ENCODE assay signal across 26 cellular contexts in genomic region chr6:75114795-75115194, GRCh38.
A peak's percentile ranks its signal among the peaks of the same experiment; 100 is the strongest.
DNase-seq lines count a peak whose midpoint lies in the region; FAIRE-seq and TF ChIP-seq lines count a peak whose summit lies in the region.
"Had no signal": no experiment of that assay in that cellular context is flagged by ENCODE, and none has a peak within 500 bp of the region (broad histone marks: within the 10 kb centered on the region; RNA-seq: fewer than 3 reads in every experiment).

No MANE protein-coding gene starts in this region.

- no peak overlapping the region for H2AFZ ChIP-seq in fibroblast of lung (ENCODE audit: low read length)

- H3K9ac ChIP-seq in fibroblast of lung (ENCODE audit: insufficient read depth, low read length) = no peak overlapping the region

- intact Hi-C loops in transverse colon (cut with DNase I; ENCODE audit: low total_unique reads) (no loop called here), A673 (cut with micrococcal nuclease; ENCODE audit: unreplicated experiment) (no loop called here)

- H3K27ac ChIP-seq in fibroblast of lung (ENCODE audit: insufficient read depth, low read length) (peak overlapping the region; percentile 7), transverse colon (peak overlapping the region; percentile 25 to 53 (median 29)), A673 (ENCODE audit: low read depth, low read length, poor library complexity, severe bottlenecking) (no peak overlapping the region)
- H3K27ac ChIP-seq: gastrocnemius medialis had no signal

- H3K4me2 ChIP-seq in fibroblast of lung (ENCODE audit: extremely low read depth, insufficient read depth, low read length) = no peak overlapping the region

- BruUV-seq in A673 (replicated peaks; lab: Mats Ljungman, UMichigan) = no TSS peak

- DNase-seq in RCC 7860 (ENCODE audit: low spot score) = no peak
- no peak for DNase-seq in fibroblast of lung (ENCODE audit: low read depth in 2 of 2)
- DNase-seq in transverse colon = no peak
- no peak for DNase-seq in DMS79 (lab: John Stamatoyannopoulos, UW)
- DNase-seq in HAP-1 (ENCODE audit: low spot score in 2 of 2) = no peak
- DNase-seq in A673 (ENCODE audit: low spot score) = no peak
- DNase-seq: activated B cell treated with CpG ODN at 0.5 μM for 24 hours; activated naive CD4-positive, alpha-beta T cell treated with anti-CD3 and anti-CD28 coated beads, Interleukin-2, amount 50 U/mL, for 16 hours; amniotic stem cell; DND-41; effector memory CD8-positive, alpha-beta T cell; gastrocnemius medialis; H9; NCI-H1048; NCI-H187 treated with DMSO at 0.1 percent for 48 hours; NCI-H526; Peyer's patch; posterior cingulate gyrus; stimulated activated CD4-positive, alpha-beta T cell treated with anti-CD3 and anti-CD28 coated beads, Interleukin-15, amount 100 ng/mL, for 24 hours; stimulated activated naive CD4-positive, alpha-beta T cell had no signal

- H3K27ac Mint-ChIP-seq in nephron = peak overlapping the region; percentile 42 to 95 (median 85)
- H3K27ac Mint-ChIP-seq: activated B cell treated with CpG ODN at 0.5 μM for 24 hours; CD14-positive monocyte; effector memory CD8-positive, alpha-beta T cell; natural killer cell treated with Interleukin-12 subunit alpha and Interleukin-12 subunit beta and Interleukin-15 and Interleukin-18, amount 100 ng/mL, for 72 hours had no signal

- peaks cover 13% of the 10 kb centered on the region for H3K4me1 ChIP-seq in fibroblast of lung (ENCODE audit: control insufficient read depth, extremely low read depth, insufficient read depth, low read length)
- H3K4me1 ChIP-seq in transverse colon = peaks cover 0 to 9% (median 0%) of the 10 kb centered on the region in 4 donors
- peaks cover 2% of the 10 kb centered on the region; the same call in 1 of the 2 replicates for H3K4me1 ChIP-seq in HAP-1
- H3K4me1 ChIP-seq in A673 (ENCODE audit: insufficient read depth, low read length, poor library complexity, severe bottlenecking) = no peaks in the 10 kb centered on the region
- H3K4me1 ChIP-seq: gastrocnemius medialis, Peyer's patch had no signal

- H3K4me3 Mint-ChIP-seq in nephron = no peak overlapping the region
- H3K4me3 Mint-ChIP-seq: activated B cell treated with CpG ODN at 0.5 μM for 24 hours; CD14-positive monocyte; effector memory CD8-positive, alpha-beta T cell; H9; natural killer cell treated with Interleukin-12 subunit alpha and Interleukin-12 subunit beta and Interleukin-15 and Interleukin-18, amount 100 ng/mL, for 72 hours had no signal

- in situ Hi-C loops in transverse colon (cut with MboI; ENCODE audit: low pct_ligation_motif_present in 1 of 4, low pct_unique_long_range_greater_than_20kb in 1 of 4, low sequenced_read_pairs in 3 of 4) = no loop called here
- in situ Hi-C loops in HAP-1 (cut with MboI; ENCODE audit: low sequenced_read_pairs) = no loop called here

- peak; percentile 59 for FAIRE-seq in RCC 7860 (lab: Jason Lieb, UNC)
- FAIRE-seq: bronchial epithelial cell, colon, GM18507 had no signal

- TF ChIP-seq EP300 in transverse colon (IDR thresholded peaks at IDR 0.05; ENCODE audit: low read depth) = no peak

- H3K27me3 ChIP-seq in fibroblast of lung (ENCODE audit: control insufficient read depth, insufficient read depth, low read length) (no peaks in the 10 kb centered on the region), transverse colon (no peaks in the 10 kb centered on the region), HAP-1 (ENCODE audit: low read depth) (no peaks in the 10 kb centered on the region), A673 (replicated peaks; ENCODE audit: insufficient read depth, low read depth, low read length, poor library complexity) (no peaks in the 10 kb centered on the region)
- H3K27me3 ChIP-seq: gastrocnemius medialis, Peyer's patch had no signal

- no peaks in the 10 kb centered on the region for H3K9me3 ChIP-seq in fibroblast of lung (ENCODE audit: control insufficient read depth, insufficient read depth, low read depth, low read length)
- H3K9me3 ChIP-seq in transverse colon = no peaks in the 10 kb centered on the region
- H3K9me3 ChIP-seq in HAP-1 = no peaks in the 10 kb centered on the region
- no peaks in the 10 kb centered on the region for H3K9me3 ChIP-seq in A673 (ENCODE audit: low read depth, low read length, poor library complexity, severe bottlenecking)
- H3K9me3 ChIP-seq: gastrocnemius medialis, Peyer's patch had no signal

- CTCF ChIA-PET in A673 (lab: Charles Lee) = no interaction called here

- peaks cover 18% of the 10 kb centered on the region for H3K36me3 ChIP-seq in fibroblast of lung (ENCODE audit: control insufficient read depth, insufficient read depth, low read length)
- H3K36me3 ChIP-seq in transverse colon = no peaks in the 10 kb centered on the region
- no peaks in the 10 kb centered on the region for H3K36me3 ChIP-seq in HAP-1 (replicated peaks)
- H3K36me3 ChIP-seq in A673 (ENCODE audit: insufficient read depth, low read length, poor library complexity, severe bottlenecking) = no peaks in the 10 kb centered on the region
- H3K36me3 ChIP-seq: gastrocnemius medialis, Peyer's patch had no signal

- H3K79me2 ChIP-seq in fibroblast of lung (ENCODE audit: control insufficient read depth, insufficient read depth, low read length) = peaks cover 3% of the 10 kb centered on the region

- no peak for TF ChIP-seq POLR2A in transverse colon (IDR thresholded peaks at IDR 0.05)

- H4K20me1 ChIP-seq in fibroblast of lung (ENCODE audit: control insufficient read depth, extremely low read depth, insufficient read depth, low read length) = no peaks in the 10 kb centered on the region

- POLR2A ChIA-PET in A673 (lab: Charles Lee; ENCODE audit: low non-redundant PET) = no interaction called here

- TF ChIP-seq CTCF in fibroblast of lung (conservative IDR thresholded peaks at IDR 0.05 in 1 of 2, IDR thresholded peaks at IDR 0.05 in 1 of 2; ENCODE audit: low read depth in 1 of 2, low read length in 2 of 2) (no peak), nephron (IDR thresholded peaks at IDR 0.05; ENCODE audit: unreplicated experiment in 3 of 3) (no peak), transverse colon (IDR thresholded peaks at IDR 0.05) (no peak), A673 (conservative IDR thresholded peaks at IDR 0.05; ENCODE audit: low read depth, low read length) (no peak)

- H3K4me1 Mint-ChIP-seq in nephron = peaks cover 28% of the 10 kb centered on the region
- H3K4me1 Mint-ChIP-seq: activated B cell treated with CpG ODN at 0.5 μM for 24 hours, CD14-positive monocyte, H9 had no signal

- peaks cover 31% of the 10 kb centered on the region for H3K36me3 Mint-ChIP-seq in nephron (ENCODE audit: low read depth)
- H3K36me3 Mint-ChIP-seq: CD14-positive monocyte; natural killer cell treated with Interleukin-12 subunit alpha and Interleukin-12 subunit beta and Interleukin-15 and Interleukin-18, amount 100 ng/mL, for 72 hours had no signal

- WGBS in transverse colon (ENCODE audit: low coverage in 1 of 2), 2 donors = 15 to 26% methylated on average over 2 of the region's 2 CpGs

- H3K4me3 ChIP-seq in fibroblast of lung (replicated peaks in 1 of 4; ENCODE audit: control extremely low read depth in 1 of 4, insufficient read depth in 1 of 4, low read depth in 3 of 4, low read length in 4 of 4) (no peak overlapping the region), transverse colon (no peak overlapping the region), HAP-1 (no peak overlapping the region), A673 (ENCODE audit: low read depth, low read length, poor library complexity, severe bottlenecking) (no peak overlapping the region)
- H3K4me3 ChIP-seq: gastrocnemius medialis, Peyer's patch had no signal

- no peaks in the 10 kb centered on the region for H3K27me3 Mint-ChIP-seq in nephron (ENCODE audit: low read depth)
- H3K27me3 Mint-ChIP-seq: effector memory CD8-positive, alpha-beta T cell had no signal

- no peaks in the 10 kb centered on the region for H3K9me3 Mint-ChIP-seq in nephron
- H3K9me3 Mint-ChIP-seq: activated B cell treated with CpG ODN at 0.5 μM for 24 hours; CD14-positive monocyte; effector memory CD8-positive, alpha-beta T cell; H9 had no signal
